18 cellular contexts compared by ENCODE assay signal in the genomic region with DNA sequence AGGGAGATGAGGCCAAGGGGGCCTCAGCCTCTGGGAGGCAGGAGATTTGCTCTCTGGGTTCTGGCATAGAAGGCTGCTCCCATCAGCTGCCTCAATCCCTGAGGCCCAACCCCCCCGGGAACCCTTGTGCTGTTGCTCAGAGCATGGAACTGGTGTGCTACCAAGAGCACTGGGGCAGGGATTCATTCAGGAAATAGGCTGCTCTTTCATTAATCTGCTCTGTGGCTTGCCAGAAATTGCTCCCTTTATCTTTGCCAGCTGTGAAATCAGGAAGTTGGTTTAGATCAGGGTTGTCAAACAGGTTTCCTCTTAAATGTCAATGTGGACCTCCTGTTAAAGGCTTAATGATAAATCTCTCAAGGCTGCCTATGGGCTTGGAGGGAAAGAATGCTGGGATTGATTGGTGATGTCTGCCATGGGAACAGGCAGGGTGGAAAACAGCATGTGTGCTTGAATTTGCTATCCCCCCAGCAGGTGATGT. TPM values are rescaled to one million over a fixed set of nuclear protein-coding genes. Genes with fewer than 3 reads are reported as not detected.
A peak's percentile ranks its signal among the peaks of the same experiment; 100 is the strongest.
DNase-seq lines count a peak whose midpoint lies in the region; ATAC-seq, FAIRE-seq and TF ChIP-seq lines count a peak whose summit lies in the region.
"Had no signal": no experiment of that assay in that cellular context is flagged by ENCODE, and none has a peak within 500 bp of the region (broad histone marks: within the 10 kb centered on the region; RNA-seq: fewer than 3 reads in every experiment).

No MANE protein-coding gene starts in this region.

- H3K79me2 ChIP-seq in GM12878 (ENCODE audit: control insufficient read depth, insufficient read depth, low read length): no peaks in the 10 kb centered on the region

- no peak for FAIRE-seq in GM12878 (lab: Jason Lieb, UNC)
- FAIRE-seq: G401.6 had no signal

- intact Hi-C loops in GM12878 (cut with micrococcal nuclease; ENCODE audit: unreplicated experiment): loop anchor here (10.0 kb wide), 1 partner anchor 177 kb away; no protein-coding TSS in a partner anchor

- POLR2A ChIA-PET in GM12878 (lab: Charles Lee): no interaction called here

- H3K4me2 ChIP-seq in GM12878 (ENCODE audit: control insufficient read depth, insufficient read depth): no peak overlapping the region

- no peak overlapping the region for H3K9ac ChIP-seq in GM12878 (ENCODE audit: control insufficient read depth, insufficient read depth, low read length)

- no peak for TF ChIP-seq EP300 in GM12878 (IDR thresholded peaks at IDR 0.05; ENCODE audit: borderline replicate concordance in 1 of 2, control insufficient read depth in 1 of 2, low read depth in 2 of 2, low read length in 2 of 2)

- H3K4me1 ChIP-seq in GM12878 (ENCODE audit: control insufficient read depth, insufficient read depth, low read length): no peaks in the 10 kb centered on the region
- H3K4me1 ChIP-seq: left lung had no signal

- H3K27ac ChIP-seq in GM12878 (ENCODE audit: control insufficient read depth, insufficient read depth): no peak overlapping the region
- H3K27ac ChIP-seq: cardiac muscle cell, left lung had no signal

- in situ Hi-C loops in GM12878 (cut with MboI): no loop called here

- DNase-seq in DMS53 (lab: John Stamatoyannopoulos, UW) (peak; percentile 69), NCI-H1417 (lab: John Stamatoyannopoulos, UW) (peak in 2 of 3 experiments; percentile 6 to 35), GM12878 (ENCODE audit: low read depth, low spot score) (no peak), kidney tubule cell (ENCODE audit: low spot score) (peak; percentile 46), SKM-1 treated with dmso at 0.1 percent for 144 hours (lab: John Stamatoyannopoulos, UW; ENCODE audit: unreplicated experiment) (no peak)
- DNase-seq: left lung; nephron progenitor cell; stimulated activated CD4-positive, alpha-beta T cell treated with anti-CD3 and anti-CD28 coated beads, Interleukin-4, amount 100 ng/mL, for 24 hours; stimulated activated naive B cell treated with anti-CD40 and anti-IgM and Interleukin-4, amounts not matched to agents 10 μg/mL and 1 μg/mL and 100 μg/mL, for 72 hours had no signal

- no peaks in the 10 kb centered on the region; the same call in 2 of the 3 replicates for H3K9me3 ChIP-seq in GM12878 (replicated peaks; ENCODE audit: control insufficient read depth, insufficient read depth, low read length)
- H3K9me3 ChIP-seq: left lung had no signal

- SMC1A ChIA-PET in GM12878 (lab: Charles Lee; ENCODE audit: uncharacterized antibody, unreplicated experiment): no interaction called here

- no peaks in the 10 kb centered on the region for H3K36me3 ChIP-seq in GM12878 (ENCODE audit: control insufficient read depth in 2 of 2, insufficient read depth in 2 of 2, low read length in 1 of 2)
- H3K36me3 ChIP-seq: cardiac muscle cell, left lung had no signal

- CTCF ChIA-PET in GM12878 (lab: Yijun Ruan, JAX): no interaction called here

- TF ChIP-seq POLR2A in GM12878 (IDR thresholded peaks at IDR 0.05; ENCODE audit: low read depth, low read length): no peak

- 0% methylated on average over 1 of the region's 1 CpG for WGBS in GM12878 (ENCODE audit: insufficient coverage, insufficient replicate concordance, low lambda C conversion rate, missing lambda C conversion rate)

- ATAC-seq in GM12878 (no peak), HG02798 (IDR thresholded peaks at IDR 0.05; ENCODE audit: poor library complexity, unreplicated experiment) (no peak), HG02970 (IDR thresholded peaks at IDR 0.05; ENCODE audit: low FRiP score, unreplicated experiment) (no peak), GM19035 (IDR thresholded peaks at IDR 0.05; ENCODE audit: unreplicated experiment) (no peak)
- ATAC-seq: activated naive CD4-positive, alpha-beta T cell treated with anti-CD3 and anti-CD28 coated beads, Interleukin-2, amount 50 U/mL, for 72 hours; left lung; sciatic nerve; SK-N-SH treated with all-trans-retinoic acid at 6 μM for 48 hours; stimulated activated naive B cell treated with anti-CD40 and anti-IgM and Interleukin-4, amounts not matched to agents 10 μg/mL and 1 μg/mL and 100 μg/mL, for 72 hours had no signal

- no TSS peak for BruUV-seq in GM12878 (replicated peaks; lab: Mats Ljungman, UMichigan)

- no peak for TF ChIP-seq CTCF in GM12878 (IDR thresholded peaks at IDR 0.05 in 2 of 3, conservative IDR thresholded peaks at IDR 0.05 in 1 of 3; ENCODE audit: control insufficient read depth in 2 of 3, extremely low read depth in 1 of 3, insufficient read depth in 1 of 3, low read depth in 3 of 3, low read length in 3 of 3)

- H3K4me3 ChIP-seq in GM12878: no peak overlapping the region
- H3K4me3 ChIP-seq: cardiac muscle cell, left lung had no signal

- H2AFZ ChIP-seq in GM12878 (ENCODE audit: control insufficient read depth, low read depth, low read length): no peak overlapping the region

- no peaks in the 10 kb centered on the region for H4K20me1 ChIP-seq in GM12878 (ENCODE audit: control insufficient read depth, insufficient read depth)

- TF ChIP-seq RAD21 in GM12878 (IDR thresholded peaks at IDR 0.05; ENCODE audit: insufficient read depth, low read depth, low read length): no peak

- H3K27me3 ChIP-seq in GM12878 (replicated peaks in 1 of 2; ENCODE audit: control insufficient read depth in 2 of 2, insufficient read depth in 2 of 2, low read length in 1 of 2): no peaks in the 10 kb centered on the region
- H3K27me3 ChIP-seq: cardiac muscle cell, left lung had no signal

- RAD21 ChIA-PET in GM12878 (lab: Charles Lee; ENCODE audit: unreplicated experiment): no interaction called here

TF ChIP-seq in GM12878, 131 proteins besides CTCF, POLR2A, EP300 and RAD21 (continues in another document):
- TF ChIP-seq IRF4 (IDR thresholded peaks at IDR 0.05; ENCODE audit: low read depth, low read length) (no peak), MYB (IDR thresholded peaks at IDR 0.05; ENCODE audit: borderline replicate concordance, low read depth, low read length) (no peak), CEBPB (IDR thresholded peaks at IDR 0.05; ENCODE audit: borderline replicate concordance in 1 of 2, low read depth in 2 of 2, low read length in 2 of 2) (no peak), SRF (IDR thresholded peaks at IDR 0.05; ENCODE audit: low read depth in 2 of 2, low read length in 2 of 2) (0 out of 4 replicates have a peak, but pooled peaks of 1 of the 2 experiments have one; percentile 32), ZBTB40 (IDR thresholded peaks at IDR 0.05; ENCODE audit: borderline replicate concordance) (no peak), ESRRA (IDR thresholded peaks at IDR 0.05; ENCODE audit: low read length) (no peak)

RNA-seq across cellular contexts. Expression of gene FAM3D, which starts 18.9 kb away (rescaled TPM):
- total RNA-seq in GM12878 (2013; cell fraction: nucleolus; rRNA removed): not detected in 2 replicates
- not detected in 2 replicates for total RNA-seq in GM12878 (2014; rRNA removed)
- not detected in 2 replicates for total RNA-seq in GM12878 (2014; rRNA removed; fragmentation: Illumina TruSeq; extraction: Trizol)
- total RNA-seq in GM12878 (2021): not detected in 2 replicates
- polyA plus RNA-seq in GM12878 (2011; ENCODE audit: low read depth): not detected
- polyA plus RNA-seq in GM12878 (2011; rRNA removed): 0.07 and 0.10 TPM in 2 replicates
- 0.12 TPM in 1 of 2 replicates, not detected in the other for polyA plus RNA-seq in GM12878 (2011; cell fraction: cytosol; rRNA removed)
- polyA plus RNA-seq in GM12878 (2011; cell fraction: nucleus; rRNA removed): not detected in 2 replicates
- not detected in 2 replicates for polyA plus RNA-seq in GM12878 (2012)
- polyA plus RNA-seq in GM12878 (2014; fragmentation: Illumina TruSeq; extraction: Trizol): 0.04 TPM in 1 of 2 replicates, not detected in the other
- polyA plus RNA-seq in GM12878 (2014; fragmentation: Nextera tagmentation; extraction: Ambion mirVana): not detected
- polyA plus RNA-seq in GM12878 (2014; rRNA removed): not detected in 2 replicates
- polyA plus RNA-seq in GM12878 (2016; fragmentation: Nextera tagmentation; extraction: Ambion mirVana): not detected
- not detected in 2 replicates for polyA minus RNA-seq in GM12878 (2011; rRNA and poly(A)+ RNA removed)
- polyA minus RNA-seq in GM12878 (2011; cell fraction: cytosol; rRNA and poly(A)+ RNA removed): not detected in 2 replicates
- not detected in 2 replicates for polyA minus RNA-seq in GM12878 (2011; cell fraction: nucleus; rRNA and poly(A)+ RNA removed)
- total RNA-seq: activated naive CD4-positive, alpha-beta T cell treated with anti-CD3 and anti-CD28 coated beads, Interleukin-2, amount 50 U/mL, for 72 hours; sciatic nerve had no signal
- polyA plus RNA-seq: BJ, cardiac muscle cell had no signal

Comparison
In these comparisons a context has a peak if more than half of its experiments do, and no peak if none do; other contexts are left out.
1. DNase-seq: peak in DMS53 (single experiment), NCI-H1417 (2 of 3) and kidney tubule cell (single experiment); none in GM12878 (single experiment) and SKM-1 treated with dmso at 0.1 percent for 144 hours (single experiment).